21 cellular contexts compared by ENCODE assay signal in the genomic region with DNA sequence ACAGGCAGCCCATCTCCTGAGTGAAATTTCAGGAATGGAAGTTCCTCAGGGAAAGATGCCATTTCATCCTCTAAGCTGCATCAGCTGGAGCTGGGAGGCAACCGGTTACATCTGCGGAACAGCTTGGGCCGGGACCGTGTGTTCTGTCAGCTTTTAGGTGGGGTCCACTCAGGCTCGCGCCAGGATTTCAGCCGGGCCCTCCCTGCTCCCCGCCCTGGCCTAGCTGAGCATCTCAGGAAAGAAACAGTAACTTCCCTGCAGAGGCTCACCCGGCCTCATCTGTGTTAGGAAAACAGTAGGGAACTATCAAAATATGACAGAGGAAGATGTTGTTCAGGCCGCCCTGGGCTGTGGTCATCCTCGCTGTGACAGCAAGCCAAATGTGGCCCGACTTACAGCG.
"Had no signal": no experiment of that assay in that cellular context is flagged by ENCODE, and none has a peak within 500 bp of the region (broad histone marks: within the 10 kb centered on the region; RNA-seq: fewer than 3 reads in every experiment).

No MANE protein-coding gene starts in this region.

- H3K27ac Mint-ChIP-seq: activated B cell treated with CpG ODN at 0.5 μM for 24 hours; activated CD8-positive, alpha-beta T cell treated with anti-CD3 and anti-CD28 coated beads for 36 hours; activated naive CD8-positive, alpha-beta T cell; brain; memory B cell; natural killer cell; T-helper 2 cell treated with Interferon-gamma antibody and Interleukin-4, amounts not matched to agents 5 μg/mL and 100 μg/mL, for 36 hours had no signal

- ATAC-seq: activated CD8-positive, alpha-beta T cell treated with anti-CD3 and anti-CD28 coated beads for 36 hours; left lobe of liver; natural killer cell had no signal

- H3K27ac ChIP-seq: hepatocyte, thoracic aorta had no signal

- H3K36me3 ChIP-seq: thoracic aorta had no signal

- DNase-seq: activated B cell treated with CpG ODN at 0.5 μM for 24 hours; activated CD4-positive, alpha-beta T cell treated with anti-CD3 and anti-CD28 coated beads for 48 hours; activated CD8-positive, alpha-beta T cell treated with anti-CD3 and anti-CD28 coated beads for 36 hours; activated gamma-delta T cell treated with Interleukin-2 at 50 U/mL for 16 hours; activated T-cell treated with anti-CD3 and anti-CD28 coated beads, Interleukin-2, amount 50 U/mL, for 48 hours; amygdala; cortex of kidney; effector memory CD4-positive, alpha-beta T cell; islet precursor cell; natural killer cell; retina; small intestine; stimulated activated CD4-positive, alpha-beta T cell treated with anti-CD3 and anti-CD28 coated beads, Interleukin-4, amount 100 ng/mL, for 24 hours; stimulated activated naive CD4-positive, alpha-beta T cell treated with Interleukin-2 at 50 U/mL for 16 hours had no signal

- H3K27me3 Mint-ChIP-seq: brain had no signal

- H3K4me3 Mint-ChIP-seq: activated B cell treated with CpG ODN at 0.5 μM for 24 hours; activated CD8-positive, alpha-beta T cell treated with anti-CD3 and anti-CD28 coated beads for 36 hours; activated naive CD8-positive, alpha-beta T cell; brain; memory B cell; natural killer cell; T-helper 2 cell treated with Interferon-gamma antibody and Interleukin-4, amounts not matched to agents 5 μg/mL and 100 μg/mL, for 36 hours had no signal

- H3K9me3 Mint-ChIP-seq: activated B cell treated with CpG ODN at 0.5 μM for 24 hours; activated CD8-positive, alpha-beta T cell treated with anti-CD3 and anti-CD28 coated beads for 36 hours; memory B cell; natural killer cell; T-helper 2 cell treated with Interferon-gamma antibody and Interleukin-4, amounts not matched to agents 5 μg/mL and 100 μg/mL, for 36 hours had no signal

- H3K36me3 Mint-ChIP-seq: brain, memory B cell, natural killer cell had no signal

- H3K4me1 Mint-ChIP-seq: activated B cell treated with CpG ODN at 0.5 μM for 24 hours, memory B cell, natural killer cell had no signal

- H3K4me3 ChIP-seq: hepatocyte, thoracic aorta had no signal

- H3K9me3 ChIP-seq: thoracic aorta had no signal
